1 cellular context compared by ENCODE assay signal in the genomic region with DNA sequence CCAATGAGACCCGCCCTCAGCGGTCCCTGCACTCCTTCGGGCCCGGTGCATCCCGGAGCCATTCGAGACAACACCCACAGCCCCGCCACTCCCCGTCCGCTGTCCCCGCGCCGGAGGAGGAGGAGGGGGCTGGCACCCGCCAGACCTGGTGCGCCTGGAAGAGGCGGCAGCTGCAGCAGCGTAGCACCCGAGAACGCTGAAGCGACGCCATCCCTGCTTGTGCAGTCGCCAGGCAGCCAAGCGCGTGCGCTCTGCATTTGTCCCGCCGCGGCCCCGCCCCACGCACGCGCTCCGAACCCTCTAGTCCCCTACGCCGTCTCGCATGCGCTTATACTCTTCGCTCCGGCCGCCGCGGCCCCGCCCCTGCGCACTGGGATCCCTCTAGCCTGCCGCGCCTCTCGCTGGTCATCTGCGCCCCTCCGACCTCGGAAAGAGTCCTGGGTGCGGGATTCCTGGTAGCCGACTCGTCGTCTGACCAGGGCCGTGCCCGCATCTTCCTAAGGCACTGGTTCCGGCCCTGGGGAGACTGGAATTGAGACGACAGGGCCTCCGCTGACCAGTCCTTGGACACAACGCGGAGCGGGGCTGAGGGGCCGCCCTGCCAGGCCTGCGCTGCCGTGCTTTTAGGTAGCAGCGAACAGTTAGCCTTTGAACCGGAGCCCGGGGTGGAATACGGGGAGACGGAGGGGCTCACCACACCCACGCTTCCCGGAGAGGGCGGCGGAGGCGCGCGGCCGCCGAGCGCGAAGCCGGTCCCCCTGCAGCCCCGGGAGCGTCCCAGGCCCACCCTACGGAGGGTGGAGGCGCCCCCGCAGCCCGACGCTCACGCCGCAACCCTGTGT.
TF ChIP-seq lines count a peak whose summit lies in the region.

A gene with protein sequence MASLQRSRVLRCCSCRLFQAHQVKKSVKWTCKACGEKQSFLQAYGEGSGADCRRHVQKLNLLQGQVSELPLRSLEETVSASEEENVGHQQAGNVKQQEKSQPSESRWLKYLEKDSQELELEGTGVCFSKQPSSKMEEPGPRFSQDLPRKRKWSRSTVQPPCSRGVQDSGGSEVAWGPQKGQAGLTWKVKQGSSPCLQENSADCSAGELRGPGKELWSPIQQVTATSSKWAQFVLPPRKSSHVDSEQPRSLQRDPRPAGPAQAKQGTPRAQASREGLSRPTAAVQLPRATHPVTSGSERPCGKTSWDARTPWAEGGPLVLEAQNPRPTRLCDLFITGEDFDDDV (minus strand): TSS at position 232 of the 842 bp plus-strand sequence. CDS start 21 bp downstream, at position 211.

TF ChIP-seq in H1, 55 proteins besides CTCF, POLR2A, EP300 and RAD21 (continued from another document):
- TF ChIP-seq, protein P1, sequence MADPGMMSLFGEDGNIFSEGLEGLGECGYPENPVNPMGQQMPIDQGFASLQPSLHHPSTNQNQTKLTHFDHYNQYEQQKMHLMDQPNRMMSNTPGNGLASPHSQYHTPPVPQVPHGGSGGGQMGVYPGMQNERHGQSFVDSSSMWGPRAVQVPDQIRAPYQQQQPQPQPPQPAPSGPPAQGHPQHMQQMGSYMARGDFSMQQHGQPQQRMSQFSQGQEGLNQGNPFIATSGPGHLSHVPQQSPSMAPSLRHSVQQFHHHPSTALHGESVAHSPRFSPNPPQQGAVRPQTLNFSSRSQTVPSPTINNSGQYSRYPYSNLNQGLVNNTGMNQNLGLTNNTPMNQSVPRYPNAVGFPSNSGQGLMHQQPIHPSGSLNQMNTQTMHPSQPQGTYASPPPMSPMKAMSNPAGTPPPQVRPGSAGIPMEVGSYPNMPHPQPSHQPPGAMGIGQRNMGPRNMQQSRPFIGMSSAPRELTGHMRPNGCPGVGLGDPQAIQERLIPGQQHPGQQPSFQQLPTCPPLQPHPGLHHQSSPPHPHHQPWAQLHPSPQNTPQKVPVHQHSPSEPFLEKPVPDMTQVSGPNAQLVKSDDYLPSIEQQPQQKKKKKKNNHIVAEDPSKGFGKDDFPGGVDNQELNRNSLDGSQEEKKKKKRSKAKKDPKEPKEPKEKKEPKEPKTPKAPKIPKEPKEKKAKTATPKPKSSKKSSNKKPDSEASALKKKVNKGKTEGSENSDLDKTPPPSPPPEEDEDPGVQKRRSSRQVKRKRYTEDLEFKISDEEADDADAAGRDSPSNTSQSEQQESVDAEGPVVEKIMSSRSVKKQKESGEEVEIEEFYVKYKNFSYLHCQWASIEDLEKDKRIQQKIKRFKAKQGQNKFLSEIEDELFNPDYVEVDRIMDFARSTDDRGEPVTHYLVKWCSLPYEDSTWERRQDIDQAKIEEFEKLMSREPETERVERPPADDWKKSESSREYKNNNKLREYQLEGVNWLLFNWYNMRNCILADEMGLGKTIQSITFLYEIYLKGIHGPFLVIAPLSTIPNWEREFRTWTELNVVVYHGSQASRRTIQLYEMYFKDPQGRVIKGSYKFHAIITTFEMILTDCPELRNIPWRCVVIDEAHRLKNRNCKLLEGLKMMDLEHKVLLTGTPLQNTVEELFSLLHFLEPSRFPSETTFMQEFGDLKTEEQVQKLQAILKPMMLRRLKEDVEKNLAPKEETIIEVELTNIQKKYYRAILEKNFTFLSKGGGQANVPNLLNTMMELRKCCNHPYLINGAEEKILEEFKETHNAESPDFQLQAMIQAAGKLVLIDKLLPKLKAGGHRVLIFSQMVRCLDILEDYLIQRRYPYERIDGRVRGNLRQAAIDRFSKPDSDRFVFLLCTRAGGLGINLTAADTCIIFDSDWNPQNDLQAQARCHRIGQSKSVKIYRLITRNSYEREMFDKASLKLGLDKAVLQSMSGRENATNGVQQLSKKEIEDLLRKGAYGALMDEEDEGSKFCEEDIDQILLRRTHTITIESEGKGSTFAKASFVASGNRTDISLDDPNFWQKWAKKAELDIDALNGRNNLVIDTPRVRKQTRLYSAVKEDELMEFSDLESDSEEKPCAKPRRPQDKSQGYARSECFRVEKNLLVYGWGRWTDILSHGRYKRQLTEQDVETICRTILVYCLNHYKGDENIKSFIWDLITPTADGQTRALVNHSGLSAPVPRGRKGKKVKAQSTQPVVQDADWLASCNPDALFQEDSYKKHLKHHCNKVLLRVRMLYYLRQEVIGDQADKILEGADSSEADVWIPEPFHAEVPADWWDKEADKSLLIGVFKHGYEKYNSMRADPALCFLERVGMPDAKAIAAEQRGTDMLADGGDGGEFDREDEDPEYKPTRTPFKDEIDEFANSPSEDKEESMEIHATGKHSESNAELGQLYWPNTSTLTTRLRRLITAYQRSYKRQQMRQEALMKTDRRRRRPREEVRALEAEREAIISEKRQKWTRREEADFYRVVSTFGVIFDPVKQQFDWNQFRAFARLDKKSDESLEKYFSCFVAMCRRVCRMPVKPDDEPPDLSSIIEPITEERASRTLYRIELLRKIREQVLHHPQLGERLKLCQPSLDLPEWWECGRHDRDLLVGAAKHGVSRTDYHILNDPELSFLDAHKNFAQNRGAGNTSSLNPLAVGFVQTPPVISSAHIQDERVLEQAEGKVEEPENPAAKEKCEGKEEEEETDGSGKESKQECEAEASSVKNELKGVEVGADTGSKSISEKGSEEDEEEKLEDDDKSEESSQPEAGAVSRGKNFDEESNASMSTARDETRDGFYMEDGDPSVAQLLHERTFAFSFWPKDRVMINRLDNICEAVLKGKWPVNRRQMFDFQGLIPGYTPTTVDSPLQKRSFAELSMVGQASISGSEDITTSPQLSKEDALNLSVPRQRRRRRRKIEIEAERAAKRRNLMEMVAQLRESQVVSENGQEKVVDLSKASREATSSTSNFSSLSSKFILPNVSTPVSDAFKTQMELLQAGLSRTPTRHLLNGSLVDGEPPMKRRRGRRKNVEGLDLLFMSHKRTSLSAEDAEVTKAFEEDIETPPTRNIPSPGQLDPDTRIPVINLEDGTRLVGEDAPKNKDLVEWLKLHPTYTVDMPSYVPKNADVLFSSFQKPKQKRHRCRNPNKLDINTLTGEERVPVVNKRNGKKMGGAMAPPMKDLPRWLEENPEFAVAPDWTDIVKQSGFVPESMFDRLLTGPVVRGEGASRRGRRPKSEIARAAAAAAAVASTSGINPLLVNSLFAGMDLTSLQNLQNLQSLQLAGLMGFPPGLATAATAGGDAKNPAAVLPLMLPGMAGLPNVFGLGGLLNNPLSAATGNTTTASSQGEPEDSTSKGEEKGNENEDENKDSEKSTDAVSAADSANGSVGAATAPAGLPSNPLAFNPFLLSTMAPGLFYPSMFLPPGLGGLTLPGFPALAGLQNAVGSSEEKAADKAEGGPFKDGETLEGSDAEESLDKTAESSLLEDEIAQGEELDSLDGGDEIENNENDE (IDR thresholded peaks at IDR 0.05; ENCODE audit: insufficient replicate concordance, low read length): no peak
- TF ChIP-seq JUND (IDR thresholded peaks at IDR 0.05; ENCODE audit: low read length): no peak
- peak; percentile 40; the same call in 1 of the 2 replicates for TF ChIP-seq EGR1 (IDR thresholded peaks at IDR 0.05; ENCODE audit: borderline replicate concordance, low read depth, low read length)
